ENCODE assay signal across 9 cellular contexts in the genomic region with DNA sequence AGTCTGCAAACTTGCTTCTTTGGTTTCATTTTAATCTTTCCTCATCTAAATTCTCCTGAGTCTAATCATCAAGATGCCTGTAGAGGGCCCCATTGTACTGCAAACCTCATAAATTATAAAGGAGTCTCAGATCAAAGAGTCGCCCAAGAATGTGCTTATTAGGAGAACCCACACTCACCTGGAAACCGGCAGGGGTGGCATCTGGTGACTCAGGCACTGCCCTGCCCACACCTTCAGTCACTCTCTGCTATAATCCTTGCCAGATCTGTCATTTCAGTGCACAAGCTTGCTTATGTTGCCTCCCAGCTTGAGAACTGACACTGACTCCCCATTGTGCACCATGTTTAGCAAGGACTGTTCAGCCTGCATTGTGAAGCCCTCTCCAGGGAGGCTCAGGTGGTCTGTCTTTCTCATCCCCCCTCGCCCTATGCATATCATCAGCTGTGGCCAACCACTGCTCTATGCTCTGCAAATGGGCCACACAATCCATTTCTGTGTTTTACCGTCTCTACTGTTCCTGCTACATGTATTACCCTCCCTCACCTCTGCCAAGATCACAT. TPM values are rescaled to one million over a fixed set of nuclear protein-coding genes. Genes with fewer than 3 reads are reported as not detected.
DNase-seq lines count a peak whose midpoint lies in the region; ATAC-seq and TF ChIP-seq lines count a peak whose summit lies in the region.
"Had no signal": no experiment of that assay in that cellular context is flagged by ENCODE, and none has a peak within 500 bp of the region (broad histone marks: within the 10 kb centered on the region; RNA-seq: fewer than 3 reads in every experiment).

No MANE protein-coding gene starts in this region.

- no peak overlapping the region for H3K4me3 ChIP-seq in CD8-positive, alpha-beta T cell (ENCODE audit: low read depth, low read length)

- no peak overlapping the region for H3K27ac ChIP-seq in CD8-positive, alpha-beta T cell (ENCODE audit: low read depth, low read length)

- H3K9me3 ChIP-seq in CD8-positive, alpha-beta T cell (ENCODE audit: low read length), result no peaks in the 10 kb centered on the region

- no peak overlapping the region for H3K4me3 Mint-ChIP-seq in CD8-positive, alpha-beta T cell
- no peak overlapping the region for H3K4me3 Mint-ChIP-seq in activated T-cell treated with anti-CD3 and anti-CD28 coated beads, Interleukin-2, amount 50 U/mL, for 24 hours

- H3K36me3 ChIP-seq in CD8-positive, alpha-beta T cell (ENCODE audit: insufficient read depth, low read length), result no peaks in the 10 kb centered on the region

- peaks cover 9% of the 10 kb centered on the region for H3K27me3 Mint-ChIP-seq in CD8-positive, alpha-beta T cell (ENCODE audit: low read depth)
- H3K27me3 Mint-ChIP-seq in activated T-cell treated with anti-CD3 and anti-CD28 coated beads, Interleukin-2, amount 50 U/mL, for 24 hours, result peaks cover 19% of the 10 kb centered on the region

- DNase-seq in CD8-positive, alpha-beta T cell, result no peak
- DNase-seq in NCI-H446 (lab: John Stamatoyannopoulos, UW) (peak; percentile 7 to 61), germinal center (ENCODE audit: low spot score) (peak; percentile 9), renal cortical epithelial cell (ENCODE audit: low read depth) (peak; percentile 86), 8988T (no peak)
- DNase-seq in activated T-cell treated with anti-CD3 and anti-CD28 coated beads, Interleukin-2, amount 50 U/mL, for 24 hours, result peak; percentile 37

- H3K4me1 ChIP-seq in CD8-positive, alpha-beta T cell (ENCODE audit: insufficient read depth, low read length), result no peaks in the 10 kb centered on the region

- no peaks in the 10 kb centered on the region for H3K9me3 Mint-ChIP-seq in CD8-positive, alpha-beta T cell
- H3K9me3 Mint-ChIP-seq in activated T-cell treated with anti-CD3 and anti-CD28 coated beads, Interleukin-2, amount 50 U/mL, for 24 hours, result no peaks in the 10 kb centered on the region

- peak; percentile 42 for ATAC-seq in CD8-positive, alpha-beta T cell
- ATAC-seq in GM18868 (IDR thresholded peaks at IDR 0.05; ENCODE audit: unreplicated experiment), result peak; percentile 83
- peak; percentile 72 for ATAC-seq in HG03097 (IDR thresholded peaks at IDR 0.05; ENCODE audit: low FRiP score, unreplicated experiment)

- CTCF ChIA-PET in CD8-positive, alpha-beta T cell (lab: Charles Lee), result interaction anchor here (0.8 to 1.1 kb wide), 2 partner anchors 51 to 57 kb away, joined by 3 read pairs; no protein-coding TSS in a partner anchor

- no peaks in the 10 kb centered on the region for H3K36me3 Mint-ChIP-seq in CD8-positive, alpha-beta T cell
- no peaks in the 10 kb centered on the region for H3K36me3 Mint-ChIP-seq in activated T-cell treated with anti-CD3 and anti-CD28 coated beads, Interleukin-2, amount 50 U/mL, for 24 hours (ENCODE audit: low read depth)

- intact Hi-C loops in CD8-positive, alpha-beta T cell (cut with DNase I, micrococcal nuclease), result no loop called here

- TF ChIP-seq CTCF in CD8-positive, alpha-beta T cell (IDR thresholded peaks at IDR 0.05), result no peak

- no peaks in the 10 kb centered on the region for H3K27me3 ChIP-seq in CD8-positive, alpha-beta T cell (ENCODE audit: insufficient read depth, low read length)

- POLR2A ChIA-PET in CD8-positive, alpha-beta T cell (lab: Charles Lee), result no interaction called here

- H3K4me1 Mint-ChIP-seq in CD8-positive, alpha-beta T cell (ENCODE audit: low read depth), result no peaks in the 10 kb centered on the region
- peaks cover 3% of the 10 kb centered on the region for H3K4me1 Mint-ChIP-seq in activated T-cell treated with anti-CD3 and anti-CD28 coated beads, Interleukin-2, amount 50 U/mL, for 24 hours (ENCODE audit: low read depth)

- H3K27ac Mint-ChIP-seq in CD8-positive, alpha-beta T cell, result no peak overlapping the region
- no peak overlapping the region for H3K27ac Mint-ChIP-seq in activated T-cell treated with anti-CD3 and anti-CD28 coated beads, Interleukin-2, amount 50 U/mL, for 24 hours

RNA-seq across cellular contexts. Expression of a gene that starts 12.4 kb away (rescaled TPM):
- total RNA-seq in CD8-positive, alpha-beta T cell, result not detected
- 5.3 and 22.7 TPM in 2 replicates for total RNA-seq in renal cortical epithelial cell
- total RNA-seq: T-helper 1 cell treated with Interleukin-12 subunit alpha and Interleukin-12 subunit beta and Interleukin-4 antibody, amounts not matched to agents 30 ng/mL and 1 ng/mL, for 36 hours had no signal

RNA-seq across cellular contexts. Expression of a gene that starts 44.3 kb away (rescaled TPM):
- total RNA-seq in CD8-positive, alpha-beta T cell, result under 1 TPM; 0.25 to 0.35 TPM
- 2.0 and 35.9 TPM in 2 replicates for total RNA-seq in renal cortical epithelial cell
- total RNA-seq: T-helper 1 cell treated with Interleukin-12 subunit alpha and Interleukin-12 subunit beta and Interleukin-4 antibody, amounts not matched to agents 30 ng/mL and 1 ng/mL, for 36 hours had no signal

Comparison
In these comparisons a context has a peak if more than half of its experiments do, and no peak if none do; other contexts are left out.
1. DNase-seq: peak in NCI-H446 (2 of 2), activated T-cell treated with anti-CD3 and anti-CD28 coated beads, Interleukin-2, amount 50 U/mL, for 24 hours (single experiment), germinal center (single experiment) and renal cortical epithelial cell (single experiment); none in CD8-positive, alpha-beta T cell (0 of 7) and 8988T (single experiment).
2. Peak in every context shown above with its lines, with median percentiles within 50 percentile points of each other: ATAC-seq.